20 cellular contexts compared by ENCODE assay signal in genomic region chr11:104944080-104944479, GRCh38. TPM values are rescaled to one million over a fixed set of nuclear protein-coding genes. Genes with fewer than 3 reads are reported as not detected.
"Had no signal": no experiment of that assay in that cellular context is flagged by ENCODE, and none has a peak within 500 bp of the region (broad histone marks: within the 10 kb centered on the region; RNA-seq: fewer than 3 reads in every experiment).

No MANE protein-coding gene starts in this region.

- H3K27me3 ChIP-seq: esophagus muscularis mucosa, neural progenitor cell, right atrium auricular region, stomach had no signal

- H3K4me1 Mint-ChIP-seq: mesothelial cell of epicardium, neural progenitor cell had no signal

- H3K4me3 Mint-ChIP-seq: activated CD8-positive, alpha-beta T cell treated with anti-CD3 and anti-CD28 coated beads for 36 hours; activated naive CD4-positive, alpha-beta T cell treated with anti-CD3 and anti-CD28 coated beads, Interleukin-2, amount 10 ng/mL, durations not matched to agents 7 days and 5 days; activated T-cell treated with anti-CD3 and anti-CD28 coated beads, Interleukin-2, amount 50 U/mL, for 4 hours; dendritic cell treated with granulocyte-macrophage colony-stimulating factor and Interleukin-4, amounts not matched to agents 40 ng/mL and 50 ng/mL, for 4 days; mesothelial cell of epicardium; neural progenitor cell had no signal

- H3K9me3 Mint-ChIP-seq: activated CD8-positive, alpha-beta T cell treated with anti-CD3 and anti-CD28 coated beads for 36 hours; activated T-cell treated with anti-CD3 and anti-CD28 coated beads, Interleukin-2, amount 50 U/mL, for 4 hours; dendritic cell treated with granulocyte-macrophage colony-stimulating factor and Interleukin-4, amounts not matched to agents 40 ng/mL and 50 ng/mL, for 4 days; neural progenitor cell had no signal

- H3K27ac ChIP-seq: esophagus muscularis mucosa, lower lobe of right lung, neural progenitor cell, prostate gland, right atrium auricular region, stomach had no signal

- ATAC-seq: activated CD8-positive, alpha-beta T cell treated with anti-CD3 and anti-CD28 coated beads for 36 hours; activated T-cell treated with anti-CD3 and anti-CD28 coated beads, Interleukin-2, amount 50 U/mL, for 4 hours; lower lobe of right lung had no signal

- H3K36me3 ChIP-seq: neural progenitor cell, prostate gland had no signal

- H3K27ac Mint-ChIP-seq: activated CD8-positive, alpha-beta T cell treated with anti-CD3 and anti-CD28 coated beads for 36 hours; activated naive CD4-positive, alpha-beta T cell treated with anti-CD3 and anti-CD28 coated beads, Interleukin-2, amount 10 ng/mL, durations not matched to agents 7 days and 5 days; dendritic cell treated with granulocyte-macrophage colony-stimulating factor and Interleukin-4, amounts not matched to agents 40 ng/mL and 50 ng/mL, for 4 days; mesothelial cell of epicardium; neural progenitor cell had no signal

- H3K36me3 Mint-ChIP-seq: neural progenitor cell had no signal

- H3K4me3 ChIP-seq: esophagus muscularis mucosa, lower lobe of right lung, neural progenitor cell, prostate gland, right atrium auricular region, stomach had no signal

- H3K4me1 ChIP-seq: esophagus muscularis mucosa, lower lobe of right lung, neural progenitor cell, prostate gland, right atrium auricular region, stomach had no signal

- H3K9me3 ChIP-seq: esophagus muscularis mucosa, lower lobe of right lung, prostate gland, right atrium auricular region, stomach had no signal

- H3K27me3 Mint-ChIP-seq: activated CD8-positive, alpha-beta T cell treated with anti-CD3 and anti-CD28 coated beads for 36 hours; activated naive CD4-positive, alpha-beta T cell treated with anti-CD3 and anti-CD28 coated beads, Interleukin-2, amount 10 ng/mL, durations not matched to agents 7 days and 5 days; dendritic cell treated with granulocyte-macrophage colony-stimulating factor and Interleukin-4, amounts not matched to agents 40 ng/mL and 50 ng/mL, for 4 days had no signal

- DNase-seq: activated CD4-positive, alpha-beta T cell treated with anti-CD3 and anti-CD28 coated beads for 48 hours; activated CD8-positive, alpha-beta T cell treated with anti-CD3 and anti-CD28 coated beads for 36 hours; activated naive CD4-positive, alpha-beta T cell treated with anti-CD3 and anti-CD28 coated beads, Interleukin-2, amount 10 ng/mL, durations not matched to agents 7 days and 5 days; activated T-cell treated with anti-CD3 and anti-CD28 coated beads, Interleukin-2, amount 50 U/mL, for 4 hours; effector CD8-positive, alpha-beta T cell; foreskin fibroblast; lower lobe of right lung; stomach; SW 1271; trophoblast cell had no signal

RNA-seq across cellular contexts. Expression of gene CASP12, which starts 45.8 kb away (rescaled TPM):
- total RNA-seq: activated CD8-positive, alpha-beta T cell treated with anti-CD3 and anti-CD28 coated beads for 36 hours; bronchial epithelial cell; chondrocyte; mesothelial cell of epicardium; T-helper 2 cell treated with Interferon-gamma antibody and Interleukin-4, amounts not matched to agents 100 ng/mL and 5 ng/mL, for 36 hours; temporal lobe had no signal
